Comparison of ENCODE assay signal across 9 cellular contexts in the genomic region with DNA sequence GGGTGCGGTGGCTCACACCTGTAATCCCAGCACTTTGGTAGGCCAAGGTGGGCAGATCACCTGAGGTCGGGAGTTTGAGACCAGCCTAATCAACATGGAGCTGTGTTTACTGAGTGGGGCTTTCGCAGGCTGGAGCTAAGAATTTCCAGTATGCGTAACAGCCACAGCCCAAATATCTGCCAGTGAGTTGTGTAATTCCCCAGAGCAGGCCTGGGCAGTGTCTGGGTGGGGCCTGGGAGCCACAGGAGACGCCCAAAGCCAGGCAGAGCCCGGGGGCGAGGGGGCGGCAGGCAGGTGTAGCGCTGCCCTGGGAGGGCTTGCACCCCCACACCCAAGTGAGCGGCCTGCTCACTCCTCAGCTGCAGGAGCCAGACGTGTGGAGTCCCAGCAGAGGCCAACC. TPM values are rescaled to one million over a fixed set of nuclear protein-coding genes. Genes with fewer than 3 reads are reported as not detected.
"Had no signal": no experiment of that assay in that cellular context is flagged by ENCODE, and none has a peak within 500 bp of the region (broad histone marks: within the 10 kb centered on the region; RNA-seq: fewer than 3 reads in every experiment).

A gene with protein sequence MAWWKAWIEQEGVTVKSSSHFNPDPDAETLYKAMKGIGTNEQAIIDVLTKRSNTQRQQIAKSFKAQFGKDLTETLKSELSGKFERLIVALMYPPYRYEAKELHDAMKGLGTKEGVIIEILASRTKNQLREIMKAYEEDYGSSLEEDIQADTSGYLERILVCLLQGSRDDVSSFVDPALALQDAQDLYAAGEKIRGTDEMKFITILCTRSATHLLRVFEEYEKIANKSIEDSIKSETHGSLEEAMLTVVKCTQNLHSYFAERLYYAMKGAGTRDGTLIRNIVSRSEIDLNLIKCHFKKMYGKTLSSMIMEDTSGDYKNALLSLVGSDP (plus strand): TSS at position 371 of the 400 bp plus-strand sequence. CDS start 76 bp downstream, outside the sequence.

RNA-seq across cellular contexts. Expression of the gene that starts here (rescaled TPM):
- total RNA-seq: activated CD4-positive, alpha-beta T cell treated with anti-CD3 and anti-CD28 coated beads, Interleukin-2, amount 10 ng/mL, durations not matched to agents 24 days and 14 days; activated naive CD4-positive, alpha-beta T cell treated with anti-CD3 and anti-CD28 coated beads for 36 hours; cerebellum; endodermal cell; gastrocnemius medialis; mucosa of gallbladder; T-cell; thoracic aorta had no signal
- polyA plus RNA-seq: neural cell had no signal
